1 cellular context compared by ENCODE assay signal in genomic region chr16:31131416-31131815, GRCh38.
TF ChIP-seq lines count a peak whose summit lies in the region.

No MANE protein-coding gene starts in this region.

TF ChIP-seq in GM23338, 12 proteins besides CTCF, POLR2A, EP300 and RAD21:
- TF ChIP-seq JUNB (IDR thresholded peaks at IDR 0.05; ENCODE audit: unreplicated experiment), result no peak
- no peak for TF ChIP-seq POLR2AphosphoS5 (IDR thresholded peaks at IDR 0.05; ENCODE audit: low read depth)
- no peak for TF ChIP-seq ZNF462 (CRISPR knock-in tag; IDR thresholded peaks at IDR 0.05)
- no peak for TF ChIP-seq ETS1 (IDR thresholded peaks at IDR 0.05)
- no peak for TF ChIP-seq NANOG (IDR thresholded peaks at IDR 0.05; ENCODE audit: borderline replicate concordance)
- no peak for TF ChIP-seq EZH2phosphoT487 (IDR thresholded peaks at IDR 0.05; ENCODE audit: unreplicated experiment)
- no peak for TF ChIP-seq ZNF114 (CRISPR knock-in tag; IDR thresholded peaks at IDR 0.05)
- no peak for TF ChIP-seq CREB1 (CRISPR knock-in tag; IDR thresholded peaks at IDR 0.05; ENCODE audit: low read depth)
- TF ChIP-seq STAT1 (IDR thresholded peaks at IDR 0.05; ENCODE audit: unreplicated experiment), result no peak
- TF ChIP-seq EZH2 (IDR thresholded peaks at IDR 0.05; ENCODE audit: low read depth, unreplicated experiment), result no peak
- TF ChIP-seq, protein P1, sequence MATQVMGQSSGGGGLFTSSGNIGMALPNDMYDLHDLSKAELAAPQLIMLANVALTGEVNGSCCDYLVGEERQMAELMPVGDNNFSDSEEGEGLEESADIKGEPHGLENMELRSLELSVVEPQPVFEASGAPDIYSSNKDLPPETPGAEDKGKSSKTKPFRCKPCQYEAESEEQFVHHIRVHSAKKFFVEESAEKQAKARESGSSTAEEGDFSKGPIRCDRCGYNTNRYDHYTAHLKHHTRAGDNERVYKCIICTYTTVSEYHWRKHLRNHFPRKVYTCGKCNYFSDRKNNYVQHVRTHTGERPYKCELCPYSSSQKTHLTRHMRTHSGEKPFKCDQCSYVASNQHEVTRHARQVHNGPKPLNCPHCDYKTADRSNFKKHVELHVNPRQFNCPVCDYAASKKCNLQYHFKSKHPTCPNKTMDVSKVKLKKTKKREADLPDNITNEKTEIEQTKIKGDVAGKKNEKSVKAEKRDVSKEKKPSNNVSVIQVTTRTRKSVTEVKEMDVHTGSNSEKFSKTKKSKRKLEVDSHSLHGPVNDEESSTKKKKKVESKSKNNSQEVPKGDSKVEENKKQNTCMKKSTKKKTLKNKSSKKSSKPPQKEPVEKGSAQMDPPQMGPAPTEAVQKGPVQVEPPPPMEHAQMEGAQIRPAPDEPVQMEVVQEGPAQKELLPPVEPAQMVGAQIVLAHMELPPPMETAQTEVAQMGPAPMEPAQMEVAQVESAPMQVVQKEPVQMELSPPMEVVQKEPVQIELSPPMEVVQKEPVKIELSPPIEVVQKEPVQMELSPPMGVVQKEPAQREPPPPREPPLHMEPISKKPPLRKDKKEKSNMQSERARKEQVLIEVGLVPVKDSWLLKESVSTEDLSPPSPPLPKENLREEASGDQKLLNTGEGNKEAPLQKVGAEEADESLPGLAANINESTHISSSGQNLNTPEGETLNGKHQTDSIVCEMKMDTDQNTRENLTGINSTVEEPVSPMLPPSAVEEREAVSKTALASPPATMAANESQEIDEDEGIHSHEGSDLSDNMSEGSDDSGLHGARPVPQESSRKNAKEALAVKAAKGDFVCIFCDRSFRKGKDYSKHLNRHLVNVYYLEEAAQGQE (IDR thresholded peaks at IDR 0.05; ENCODE audit: unreplicated experiment), result no peak
- no peak for TF ChIP-seq ZNF331 (CRISPR knock-in tag; IDR thresholded peaks at IDR 0.05; ENCODE audit: low read depth)
